ENCODE assay signal across 13 cellular contexts in the genomic region with DNA sequence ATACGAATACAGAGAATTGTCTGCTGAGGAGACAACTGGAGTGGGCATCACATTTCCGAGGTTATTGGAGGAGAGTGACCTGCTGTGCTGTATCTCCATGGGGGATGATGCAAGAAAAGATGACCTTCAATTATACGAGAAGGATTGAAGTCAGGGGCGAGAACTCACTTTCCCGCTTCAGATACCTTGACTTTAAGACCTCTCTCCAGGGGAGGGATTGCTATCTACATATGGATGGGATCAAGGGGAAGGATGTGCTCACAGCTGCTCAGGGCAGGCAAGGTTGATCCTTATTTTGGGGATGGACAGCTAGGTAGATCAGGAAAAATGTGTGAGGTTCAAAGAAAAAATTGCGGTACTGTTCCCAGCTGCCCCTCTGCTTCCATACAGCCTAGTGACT. TPM values are rescaled to one million over a fixed set of nuclear protein-coding genes. Genes with fewer than 3 reads are reported as not detected.
DNase-seq lines count a peak whose midpoint lies in the region; ATAC-seq and TF ChIP-seq lines count a peak whose summit lies in the region.
"Had no signal": no experiment of that assay in that cellular context is flagged by ENCODE, and none has a peak within 500 bp of the region (broad histone marks: within the 10 kb centered on the region; RNA-seq: fewer than 3 reads in every experiment).

No MANE protein-coding gene starts in this region.

- peaks cover 5% of the 10 kb centered on the region for H3K9me3 Mint-ChIP-seq in glutamatergic neuron (ENCODE audit: unreplicated experiment)

- H3K4me3 Mint-ChIP-seq in glutamatergic neuron (ENCODE audit: unreplicated experiment): no peak overlapping the region
- H3K4me3 Mint-ChIP-seq: CD4-positive, CD25-positive, alpha-beta regulatory T cell had no signal

- peaks cover 29% of the 10 kb centered on the region for H3K4me1 Mint-ChIP-seq in glutamatergic neuron (ENCODE audit: low read depth, unreplicated experiment)
- H3K4me1 Mint-ChIP-seq: CD4-positive, CD25-positive, alpha-beta regulatory T cell had no signal

- H3K27me3 ChIP-seq in NT2/D1 (ENCODE audit: insufficient read depth, insufficient read length) (no peaks in the 10 kb centered on the region), neutrophil (no peaks in the 10 kb centered on the region)
- H3K27me3 ChIP-seq: BLaER1 had no signal

- no peak for ATAC-seq in HG03457 (IDR thresholded peaks at IDR 0.05; ENCODE audit: unreplicated experiment)
- ATAC-seq in HG03025 (IDR thresholded peaks at IDR 0.05; ENCODE audit: low FRiP score, unreplicated experiment): no peak
- ATAC-seq: HCT116 had no signal

- H3K9me3 ChIP-seq in NT2/D1 (ENCODE audit: insufficient read depth, low read length) (no peaks in the 10 kb centered on the region), neutrophil (no peaks in the 10 kb centered on the region)
- H3K9me3 ChIP-seq: BLaER1 had no signal

- H3K4me3 ChIP-seq in NT2/D1 (ENCODE audit: insufficient read length, low read depth) (no peak overlapping the region), neutrophil (ENCODE audit: low read depth in 1 of 2, low read length in 1 of 2) (peak overlapping the region in 1 of 2 experiments; percentile 39)
- H3K4me3 ChIP-seq: BLaER1 had no signal

- H3K36me3 ChIP-seq in NT2/D1 (ENCODE audit: insufficient read depth, insufficient read length, low read length) (no peaks in the 10 kb centered on the region), neutrophil (no peaks in the 10 kb centered on the region)
- H3K36me3 ChIP-seq: BLaER1 had no signal

- no peaks in the 10 kb centered on the region for H3K4me1 ChIP-seq in NT2/D1 (ENCODE audit: insufficient read depth, insufficient read length)
- H3K4me1 ChIP-seq in neutrophil (ENCODE audit: control insufficient read depth in 1 of 2, insufficient read depth in 1 of 2, low read depth in 1 of 2, low read length in 1 of 2): peaks cover 43 to 48% of the 10 kb centered on the region in 2 experiments
- H3K4me1 ChIP-seq: BLaER1 had no signal

- DNase-seq in ELF-1 (ENCODE audit: low read depth, low spot score) (peak; percentile 1), NT2/D1 (ENCODE audit: low read depth, low spot score) (peak; percentile 42), glutamatergic neuron (no peak), glomerular visceral epithelial cell (ENCODE audit: extremely low spot score) (no peak)
- DNase-seq: 8988T; CD4-positive, CD25-positive, alpha-beta regulatory T cell; GOT3 had no signal

- H3K27ac ChIP-seq in neutrophil: peak overlapping the region; percentile 86
- H3K27ac ChIP-seq: BLaER1, HL-60 had no signal

- no peaks in the 10 kb centered on the region for H3K36me3 Mint-ChIP-seq in glutamatergic neuron (ENCODE audit: unreplicated experiment)
- H3K36me3 Mint-ChIP-seq: CD4-positive, CD25-positive, alpha-beta regulatory T cell had no signal

- no peak overlapping the region for H3K9ac ChIP-seq in NT2/D1 (ENCODE audit: insufficient read length, low read depth)
- H3K9ac ChIP-seq: BLaER1 had no signal

- H3K27me3 Mint-ChIP-seq in glutamatergic neuron (ENCODE audit: unreplicated experiment): peaks cover 6% of the 10 kb centered on the region

- TF ChIP-seq CTCF in glutamatergic neuron (IDR thresholded peaks at IDR 0.05; ENCODE audit: partially characterized antibody, unreplicated experiment) (no peak), neutrophil (IDR thresholded peaks at IDR 0.05) (no peak)

- H3K27ac Mint-ChIP-seq in glutamatergic neuron (ENCODE audit: unreplicated experiment): peak overlapping the region; percentile 20
- H3K27ac Mint-ChIP-seq: CD4-positive, CD25-positive, alpha-beta regulatory T cell had no signal

RNA-seq across cellular contexts. Expression of a gene that starts 24.4 kb away (rescaled TPM):
- total RNA-seq in glutamatergic neuron (ENCODE audit: unreplicated experiment): 206 TPM
- total RNA-seq: CD4-positive, CD25-positive, alpha-beta regulatory T cell had no signal

RNA-seq across cellular contexts. Expression of a gene that starts 59.6 kb away (rescaled TPM):
- not detected for total RNA-seq in glutamatergic neuron (ENCODE audit: unreplicated experiment)

Comparison
In these comparisons a context has a peak if more than half of its experiments do, and no peak if none do; other contexts are left out.
1. DNase-seq: peak in ELF-1 (single experiment) and NT2/D1 (single experiment); none in glutamatergic neuron (single experiment) and glomerular visceral epithelial cell (single experiment).